In the genomic region with DNA sequence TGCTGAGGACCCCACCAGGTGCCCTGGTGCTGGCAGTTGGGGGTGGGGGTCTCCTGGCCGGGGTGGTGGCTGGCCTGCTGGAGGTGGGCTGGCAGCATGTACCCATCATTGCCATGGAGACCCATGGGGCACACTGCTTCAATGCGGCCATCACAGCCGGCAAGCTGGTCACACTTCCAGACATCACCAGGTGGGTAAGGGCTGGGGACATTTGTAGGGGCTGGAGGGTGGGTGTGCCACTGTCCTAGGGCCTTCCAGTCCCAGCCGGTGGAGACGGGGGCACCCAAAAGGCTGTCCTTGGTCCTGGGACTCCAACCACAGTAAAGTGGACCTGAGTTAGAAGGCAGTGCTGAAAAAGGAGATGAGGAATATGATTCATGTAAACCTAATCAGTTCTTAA, we compare ENCODE assay signal across 9 cellular contexts. TPM values are rescaled to one million over a fixed set of nuclear protein-coding genes. Genes with fewer than 3 reads are reported as not detected.
"Had no signal": no experiment of that assay in that cellular context is flagged by ENCODE, and none has a peak within 500 bp of the region (broad histone marks: within the 10 kb centered on the region; RNA-seq: fewer than 3 reads in every experiment).

No MANE protein-coding gene starts in this region.

- FAIRE-seq: G401.6, GM12878, GM12891, GM12892, GM18507, GM19239 had no signal

- ATAC-seq: GM12878 had no signal

- DNase-seq: GDM1, GF-D8 had no signal

- H3K4me3 ChIP-seq: GM12878 had no signal

RNA-seq across cellular contexts. Expression of a gene that starts 31.7 kb away (rescaled TPM):
- polyA plus RNA-seq: GM12878 had no signal

RNA-seq across cellular contexts. Expression of a gene that starts 36.3 kb away (rescaled TPM):
- total RNA-seq: G401, GM12878 had no signal
